6 cellular contexts compared by ENCODE assay signal in genomic region chr13:108686027-108686426, GRCh38. TPM values are rescaled to one million over a fixed set of nuclear protein-coding genes. Genes with fewer than 3 reads are reported as not detected.
"Had no signal": no experiment of that assay in that cellular context is flagged by ENCODE, and none has a peak within 500 bp of the region (broad histone marks: within the 10 kb centered on the region; RNA-seq: fewer than 3 reads in every experiment).

No MANE protein-coding gene starts in this region.

- H3K9me3 Mint-ChIP-seq: GM23338, H9 had no signal

- H2AFZ ChIP-seq: GM23338 had no signal

- H3K27ac Mint-ChIP-seq: GM23338 had no signal

- H3K4me3 Mint-ChIP-seq: GM23338, H9 had no signal

- H3K4me2 ChIP-seq: GM23338 had no signal

- H3K4me3 ChIP-seq: GM23338, K562 had no signal

- H3K4me1 Mint-ChIP-seq: GM23338, H9 had no signal

- DNase-seq: H9, HCEC 1CT, IMR-90 had no signal

RNA-seq across cellular contexts. Expression of gene MYO16, which starts 56.6 kb away (rescaled TPM):
- total RNA-seq: H9, HT-29 had no signal
